In genomic region chr3:122943828-122944190, GRCh38 we compare ENCODE assay signal across 27 cellular contexts.
"Had no signal": no experiment of that assay in that cellular context is flagged by ENCODE, and none has a peak within 500 bp of the region (broad histone marks: within the 10 kb centered on the region; RNA-seq: fewer than 3 reads in every experiment).

No MANE protein-coding gene starts in this region.

- H3K27ac ChIP-seq: breast epithelium, neutrophil, ovary, skin epidermis, thoracic aorta, upper lobe of left lung, vagina had no signal

- H3K4me3 ChIP-seq: breast epithelium, mucosa of descending colon, ovary, skin epidermis, thoracic aorta, upper lobe of left lung, vagina had no signal

- H3K36me3 ChIP-seq: breast epithelium, neutrophil, ovary, thoracic aorta, upper lobe of left lung, vagina had no signal

- H3K27me3 ChIP-seq: breast epithelium, ovary, upper lobe of left lung, vagina had no signal

- H3K4me3 Mint-ChIP-seq: activated CD4-positive, alpha-beta T cell treated with anti-CD3 and anti-CD28 coated beads, Interleukin-2, amount 10 ng/mL, durations not matched to agents 7 days and 5 days; activated CD8-positive, alpha-beta T cell treated with anti-CD3 and anti-CD28 coated beads for 36 hours; activated T-cell treated with anti-CD3 and anti-CD28 coated beads, Interleukin-2, amount 50 U/mL, for 4 hours; activated T-helper 17 cell treated with anti-CD3 and anti-CD28 coated beads, Interleukin-2, amount 50 U/mL, for 72 hours; central memory CD8-positive, alpha-beta T cell; natural killer cell treated with Interleukin-12 subunit alpha and Interleukin-12 subunit beta and Interleukin-15 and Interleukin-18, amount 100 ng/mL, for 72 hours; stimulated activated effector memory CD8-positive, alpha-beta T cell treated with anti-CD3 and anti-CD28 coated beads, Interleukin-12 subunit alpha, Interleukin-12 subunit beta, amount 100 ng/mL, for 72 hours; stimulated activated naive CD8-positive, alpha-beta T cell treated with anti-CD3 and anti-CD28 coated beads, Interleukin-15, Interleukin-2, amounts not matched to agents 100 ng/mL and 50 ng/mL, for 24 hours had no signal

- H3K36me3 Mint-ChIP-seq: natural killer cell treated with Interleukin-12 subunit alpha and Interleukin-12 subunit beta and Interleukin-15 and Interleukin-18, amount 100 ng/mL, for 72 hours; stimulated activated effector memory CD8-positive, alpha-beta T cell treated with anti-CD3 and anti-CD28 coated beads, Interleukin-12 subunit alpha, Interleukin-12 subunit beta, amount 100 ng/mL, for 72 hours had no signal

- H3K9me3 Mint-ChIP-seq: activated CD4-positive, alpha-beta T cell treated with anti-CD3 and anti-CD28 coated beads, Interleukin-2, amount 10 ng/mL, durations not matched to agents 7 days and 5 days; activated CD8-positive, alpha-beta T cell treated with anti-CD3 and anti-CD28 coated beads for 36 hours; activated T-cell treated with anti-CD3 and anti-CD28 coated beads, Interleukin-2, amount 50 U/mL, for 4 hours; activated T-helper 17 cell treated with anti-CD3 and anti-CD28 coated beads, Interleukin-2, amount 50 U/mL, for 72 hours; central memory CD8-positive, alpha-beta T cell; natural killer cell treated with Interleukin-12 subunit alpha and Interleukin-12 subunit beta and Interleukin-15 and Interleukin-18, amount 100 ng/mL, for 72 hours; stimulated activated effector memory CD8-positive, alpha-beta T cell treated with anti-CD3 and anti-CD28 coated beads, Interleukin-12 subunit alpha, Interleukin-12 subunit beta, amount 100 ng/mL, for 72 hours; stimulated activated naive CD8-positive, alpha-beta T cell treated with anti-CD3 and anti-CD28 coated beads, Interleukin-15, Interleukin-2, amounts not matched to agents 100 ng/mL and 50 ng/mL, for 24 hours had no signal

- H3K4me1 ChIP-seq: breast epithelium, vagina had no signal

- H3K27ac Mint-ChIP-seq: activated CD4-positive, alpha-beta T cell treated with anti-CD3 and anti-CD28 coated beads, Interleukin-2, amount 10 ng/mL, durations not matched to agents 7 days and 5 days; activated CD8-positive, alpha-beta T cell treated with anti-CD3 and anti-CD28 coated beads for 36 hours; activated T-helper 17 cell treated with anti-CD3 and anti-CD28 coated beads, Interleukin-2, amount 50 U/mL, for 72 hours; natural killer cell treated with Interleukin-12 subunit alpha and Interleukin-12 subunit beta and Interleukin-15 and Interleukin-18, amount 100 ng/mL, for 72 hours; progenitor cell of endocrine pancreas; stimulated activated effector memory CD8-positive, alpha-beta T cell treated with anti-CD3 and anti-CD28 coated beads, Interleukin-12 subunit alpha, Interleukin-12 subunit beta, amount 100 ng/mL, for 72 hours; stimulated activated naive CD8-positive, alpha-beta T cell treated with anti-CD3 and anti-CD28 coated beads, Interleukin-15, Interleukin-2, amounts not matched to agents 100 ng/mL and 50 ng/mL, for 24 hours had no signal

- DNase-seq: activated CD4-positive, alpha-beta T cell treated with anti-CD3 and anti-CD28 coated beads for 1 hour; activated CD4-positive, alpha-beta T cell treated with anti-CD3 and anti-CD28 coated beads, Interleukin-2, amount 10 ng/mL, durations not matched to agents 7 days and 5 days; activated CD8-positive, alpha-beta T cell treated with anti-CD3 and anti-CD28 coated beads for 36 hours; activated gamma-delta T cell treated with Interleukin-2 at 50 U/mL for 16 hours; activated naive CD4-positive, alpha-beta T cell treated with anti-CD3 and anti-CD28 coated beads, Interleukin-2, amount 50 U/mL, for 16 hours; activated T-cell treated with anti-CD3 and anti-CD28 coated beads, Interleukin-2, amount 50 U/mL, for 4 hours; amniotic stem cell; dermis blood vessel endothelial cell; effector CD4-positive, alpha-beta T cell; left ventricle myocardium superior; mucosa of descending colon; ovary; retina; stimulated activated CD4-positive, alpha-beta T cell treated with anti-CD3 and anti-CD28 coated beads, Interleukin-4, amount 100 ng/mL, for 24 hours; T-helper 9 cell had no signal

- H3K9me3 ChIP-seq: breast epithelium, mucosa of descending colon, neutrophil, ovary, thoracic aorta, upper lobe of left lung, vagina had no signal
